ENCODE assay signal across 1 cellular context in the genomic region with DNA sequence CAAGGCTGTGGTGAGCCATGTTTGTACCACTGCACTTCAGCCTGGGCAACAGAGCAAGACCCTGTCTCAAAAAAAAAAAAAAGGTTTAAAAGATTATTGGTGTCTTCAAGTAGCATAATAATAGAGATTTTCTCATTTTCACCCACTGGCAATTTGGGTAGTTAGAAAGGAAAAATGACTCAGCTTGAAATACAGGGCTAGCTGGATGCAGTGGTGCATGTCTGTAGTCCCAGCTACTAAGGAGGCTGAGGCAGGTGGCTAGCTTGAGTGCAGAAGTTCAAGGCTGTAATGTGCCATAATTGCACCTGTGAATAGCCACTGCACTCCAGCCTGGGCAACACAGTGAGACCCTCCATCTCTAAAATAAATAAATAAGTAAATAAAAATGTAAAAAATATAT.
TF ChIP-seq lines count a peak whose summit lies in the region.

No MANE protein-coding gene starts in this region.

TF ChIP-seq in GM12878, 131 proteins besides CTCF, POLR2A, EP300 and RAD21 (continued from another document):
- TF ChIP-seq ELK1 (IDR thresholded peaks at IDR 0.05; ENCODE audit: low read depth, low read length): no peak
- TF ChIP-seq ASH2L (IDR thresholded peaks at IDR 0.05; ENCODE audit: borderline replicate concordance, low read depth): no peak
- TF ChIP-seq STAT3 (IDR thresholded peaks at IDR 0.05; ENCODE audit: low read depth, low read length): no peak
- TF ChIP-seq SMAD5 (IDR thresholded peaks at IDR 0.05; ENCODE audit: low read depth): no peak
- TF ChIP-seq, protein P1, sequence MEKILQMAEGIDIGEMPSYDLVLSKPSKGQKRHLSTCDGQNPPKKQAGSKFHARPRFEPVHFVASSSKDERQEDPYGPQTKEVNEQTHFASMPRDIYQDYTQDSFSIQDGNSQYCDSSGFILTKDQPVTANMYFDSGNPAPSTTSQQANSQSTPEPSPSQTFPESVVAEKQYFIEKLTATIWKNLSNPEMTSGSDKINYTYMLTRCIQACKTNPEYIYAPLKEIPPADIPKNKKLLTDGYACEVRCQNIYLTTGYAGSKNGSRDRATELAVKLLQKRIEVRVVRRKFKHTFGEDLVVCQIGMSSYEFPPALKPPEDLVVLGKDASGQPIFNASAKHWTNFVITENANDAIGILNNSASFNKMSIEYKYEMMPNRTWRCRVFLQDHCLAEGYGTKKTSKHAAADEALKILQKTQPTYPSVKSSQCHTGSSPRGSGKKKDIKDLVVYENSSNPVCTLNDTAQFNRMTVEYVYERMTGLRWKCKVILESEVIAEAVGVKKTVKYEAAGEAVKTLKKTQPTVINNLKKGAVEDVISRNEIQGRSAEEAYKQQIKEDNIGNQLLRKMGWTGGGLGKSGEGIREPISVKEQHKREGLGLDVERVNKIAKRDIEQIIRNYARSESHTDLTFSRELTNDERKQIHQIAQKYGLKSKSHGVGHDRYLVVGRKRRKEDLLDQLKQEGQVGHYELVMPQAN (conservative IDR thresholded peaks at IDR 0.05): no peak
- no peak for TF ChIP-seq ESRRA (IDR thresholded peaks at IDR 0.05; ENCODE audit: low read length)
- no peak for TF ChIP-seq SIX5 (IDR thresholded peaks at IDR 0.05; ENCODE audit: low read depth, low read length, severe bottlenecking)
- peak; percentile 74; the same call in 1 of the 2 replicates for TF ChIP-seq EED (IDR thresholded peaks at IDR 0.05; ENCODE audit: low read depth)
- TF ChIP-seq KLF5 (IDR thresholded peaks at IDR 0.05; ENCODE audit: partially characterized antibody): no peak
- TF ChIP-seq ETV6 (conservative IDR thresholded peaks at IDR 0.05 in 1 of 2, IDR thresholded peaks at IDR 0.05 in 1 of 2; ENCODE audit: borderline replicate concordance in 1 of 2, low read depth in 1 of 2): peak in 1 of 2 experiments; percentile 35; a peak in 1 of 4 replicates
- no peak for TF ChIP-seq RB1 (IDR thresholded peaks at IDR 0.05; ENCODE audit: borderline replicate concordance)
- TF ChIP-seq SP1 (IDR thresholded peaks at IDR 0.05; ENCODE audit: low read depth, low read length): no peak
- no peak for TF ChIP-seq CHD1 (IDR thresholded peaks at IDR 0.05; ENCODE audit: low read depth, low read length)
- TF ChIP-seq MEF2B (IDR thresholded peaks at IDR 0.05; ENCODE audit: partially characterized antibody, poor library complexity, severe bottlenecking): peak; percentile 17
- TF ChIP-seq NFYA (IDR thresholded peaks at IDR 0.05; ENCODE audit: borderline replicate concordance, low read depth, low read length): no peak
- peak; percentile 56; the same call in 1 of the 2 replicates for TF ChIP-seq FOXM1 (IDR thresholded peaks at IDR 0.05; ENCODE audit: low read depth, low read length)
- peak; percentile 25; the same call in 1 of the 2 replicates for TF ChIP-seq BACH1 (IDR thresholded peaks at IDR 0.05; ENCODE audit: borderline replicate concordance)
- peak; percentile 67; the same call in 1 of the 2 replicates for TF ChIP-seq ATF2 (IDR thresholded peaks at IDR 0.05; ENCODE audit: low read length)
- TF ChIP-seq NFIC (IDR thresholded peaks at IDR 0.05; ENCODE audit: low read depth, low read length): peak; percentile 51; the same call in 1 of the 2 replicates
- no peak for TF ChIP-seq BMI1 (IDR thresholded peaks at IDR 0.05; ENCODE audit: borderline replicate concordance)
TF ChIP-seq in GM12878: peak in this region for 21.
